In the genomic region with DNA sequence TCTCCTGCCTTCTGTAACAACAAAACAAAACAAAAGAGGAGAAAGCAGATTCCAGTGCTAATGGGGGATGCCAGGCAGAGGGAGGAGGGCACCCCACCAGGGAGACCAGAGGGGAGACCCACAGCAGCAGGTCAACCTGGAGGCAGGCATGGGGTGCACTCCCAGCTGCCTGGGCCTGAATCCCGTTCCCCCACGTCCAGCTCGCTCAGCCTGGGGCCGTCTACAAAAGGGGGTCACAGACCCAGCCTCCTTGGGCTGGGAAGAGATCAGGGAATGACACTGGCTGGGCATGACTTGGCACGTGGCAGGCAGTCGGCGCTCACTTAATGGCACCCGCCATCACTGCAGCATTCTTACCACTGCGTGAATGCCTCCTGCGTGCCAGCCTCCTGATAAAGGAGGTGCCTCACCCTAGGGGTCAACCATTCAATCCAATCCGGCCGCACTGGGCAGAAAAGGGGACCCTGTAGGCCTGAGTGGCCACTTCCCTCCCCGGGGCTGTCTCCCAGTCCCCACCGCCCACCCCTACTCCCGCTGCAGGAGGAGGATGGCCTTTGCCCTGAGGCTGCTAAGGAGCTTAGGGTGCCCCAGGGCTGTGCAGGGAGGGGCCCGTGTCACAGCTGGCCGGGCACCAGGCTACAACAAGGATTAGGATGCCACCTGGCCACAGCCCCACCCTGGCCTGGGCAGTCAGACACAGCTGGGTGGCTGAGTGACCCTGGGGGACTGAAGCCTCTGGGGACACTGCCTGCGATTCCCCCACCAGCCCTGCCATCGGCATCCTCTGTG, we compare ENCODE assay signal across 11 cellular contexts.
DNase-seq lines count a peak whose midpoint lies in the region; ATAC-seq and TF ChIP-seq lines count a peak whose summit lies in the region.
"Had no signal": no experiment of that assay in that cellular context is flagged by ENCODE, and none has a peak within 500 bp of the region (broad histone marks: within the 10 kb centered on the region; RNA-seq: fewer than 3 reads in every experiment).

No MANE protein-coding gene starts in this region.

- H3K4me1 ChIP-seq in BLaER1 (peaks cover 98% of the 10 kb centered on the region), PC-9 (replicated peaks; ENCODE audit: insufficient read depth) (peaks cover 28% of the 10 kb centered on the region)

- H3K36me3 ChIP-seq in BLaER1 (peaks cover 49% of the 10 kb centered on the region), PC-9 (ENCODE audit: low read depth) (peaks cover 28% of the 10 kb centered on the region)

- peaks cover 41% of the 10 kb centered on the region for H3K79me2 ChIP-seq in PC-9 (ENCODE audit: low read depth)

- no TSS peak for BruUV-seq in PC-9 (replicated peaks; lab: Mats Ljungman, UMichigan)

- peak overlapping the region; percentile 83 for H3K4me2 ChIP-seq in BLaER1
- H3K4me2 ChIP-seq in PC-9, result peak overlapping the region; percentile 47

- H3K9me2 ChIP-seq in PC-9 (ENCODE audit: insufficient read depth), result no peaks in the 10 kb centered on the region

- H3K9me3 ChIP-seq in BLaER1, result peaks cover 12% of the 10 kb centered on the region; the same call in 1 of the 2 replicates
- H3K9me3 ChIP-seq in PC-9 (ENCODE audit: insufficient read depth, low read depth), result no peaks in the 10 kb centered on the region

- no peak for TF ChIP-seq CTCF in PC-9 (conservative IDR thresholded peaks at IDR 0.05)

- POLR2A ChIA-PET in PC-9 (lab: Charles Lee; ENCODE audit: unreplicated experiment), result no interaction called here

- H4K20me1 ChIP-seq in BLaER1, result peaks cover 100% of the 10 kb centered on the region
- peaks cover 43% of the 10 kb centered on the region for H4K20me1 ChIP-seq in PC-9 (ENCODE audit: insufficient read depth)

- CTCF ChIA-PET in PC-9 (lab: Charles Lee), result no interaction called here

- H3F3A ChIP-seq in PC-9 (ENCODE audit: insufficient read depth, low read depth), result peaks cover 41% of the 10 kb centered on the region

- intact Hi-C loops in PC-9 (cut with micrococcal nuclease; ENCODE audit: unreplicated experiment), result loop anchor here (1.0 kb wide), 3 partner anchors 27 to 39 kb away; no protein-coding TSS in a partner anchor
- intact Hi-C loops in left colon (cut with DNase I, micrococcal nuclease), result no loop called here

- peak overlapping the region; percentile 64 for H3K27ac ChIP-seq in BLaER1
- peak overlapping the region; percentile 59 for H3K27ac ChIP-seq in PC-9
- H3K27ac ChIP-seq: epithelial cell of prostate, VCaP had no signal

- H3K9ac ChIP-seq in BLaER1, result no peak overlapping the region; the same call in 1 of the 2 replicates

- DNase-seq in PC-9, result peak in 1 of 2 experiments; percentile 70
- DNase-seq in left colon, result no peak
- DNase-seq in C1 segment of cervical spinal cord (lab: John Stamatoyannopoulos, UW), result no peak
- no peak for DNase-seq in NCI-H2081 treated with DMSO at 0.1 percent for 48 hours (lab: John Stamatoyannopoulos, UW)
- DNase-seq in mesenteric fat pad (ENCODE audit: low spot score), result no peak
- no peak for DNase-seq in Ammon's horn (ENCODE audit: low spot score)
- DNase-seq: DMS153 had no signal

- ATAC-seq in GM21576 (IDR thresholded peaks at IDR 0.05; ENCODE audit: unreplicated experiment), result peak; percentile 14
- ATAC-seq in left colon, result peak; percentile 59

- H3K27me3 ChIP-seq in BLaER1, result no peaks in the 10 kb centered on the region
- no peaks in the 10 kb centered on the region for H3K27me3 ChIP-seq in PC-9 (ENCODE audit: insufficient read depth, low read depth)

- no peak overlapping the region for H3K4me3 ChIP-seq in BLaER1
- H3K4me3 ChIP-seq in PC-9, result no peak overlapping the region; the same call in 1 of the 2 replicates

- no peak overlapping the region for H2AFZ ChIP-seq in PC-9
